In the genomic region with DNA sequence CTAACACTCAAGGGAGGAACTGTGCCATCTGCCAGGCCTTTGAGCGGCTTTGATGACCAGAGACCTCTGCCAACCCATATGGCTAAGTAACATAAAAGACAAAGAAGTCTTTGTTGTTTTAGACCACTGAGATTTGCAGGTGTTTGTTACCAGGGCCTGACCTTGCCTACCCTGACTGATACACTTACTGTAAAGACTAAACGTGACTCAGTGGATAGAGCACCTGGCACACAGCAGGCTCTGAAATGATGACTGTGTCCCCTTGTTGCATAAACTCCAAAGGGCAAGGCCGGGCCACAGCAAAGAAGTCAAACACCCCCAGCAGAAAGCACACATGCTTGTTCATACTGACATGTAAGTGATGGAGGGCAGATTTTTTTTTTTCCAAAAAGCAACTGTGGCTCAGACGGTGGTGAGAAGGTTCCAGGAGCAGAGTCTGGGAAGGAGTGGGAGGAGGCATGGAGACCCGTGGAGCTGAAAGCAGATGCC, we compare ENCODE assay signal across 20 cellular contexts. TPM values are rescaled to one million over a fixed set of nuclear protein-coding genes. Genes with fewer than 3 reads are reported as not detected.
A peak's percentile ranks its signal among the peaks of the same experiment; 100 is the strongest.
DNase-seq lines count a peak whose midpoint lies in the region; ATAC-seq and TF ChIP-seq lines count a peak whose summit lies in the region.
"Had no signal": no experiment of that assay in that cellular context is flagged by ENCODE, and none has a peak within 500 bp of the region (broad histone marks: within the 10 kb centered on the region; RNA-seq: fewer than 3 reads in every experiment).

No MANE protein-coding gene starts in this region.

- no peak for ATAC-seq in lower lobe of right lung
- ATAC-seq: A549, GM23338, HCT116, Right ventricle myocardium inferior had no signal

- intact Hi-C loops in lower lobe of right lung (cut with DNase I), result no loop called here

- no peak overlapping the region for H3K27ac ChIP-seq in lower lobe of right lung
- H3K27ac ChIP-seq in trophoblast cell (ENCODE audit: low read depth, low read length), result no peak overlapping the region
- H3K27ac ChIP-seq: A549, HL-60 had no signal

- TF ChIP-seq CTCF in brain (conservative IDR thresholded peaks at IDR 0.05), result no peak
- TF ChIP-seq CTCF in lower lobe of right lung (IDR thresholded peaks at IDR 0.05), result no peak

- H4K8ac ChIP-seq in trophoblast cell (ENCODE audit: low read depth, low read length), result no peak overlapping the region

- H3K4me3 ChIP-seq in lower lobe of right lung (no peak overlapping the region), trophoblast cell (ENCODE audit: low read depth, low read length) (no peak overlapping the region)
- H3K4me3 ChIP-seq: A549, GM23338 had no signal

- in situ Hi-C loops in G401 (cut with HindIII; ENCODE audit: low sequenced_read_pairs), result no loop called here

- H3K27me3 Mint-ChIP-seq in brain, result no peaks in the 10 kb centered on the region

- H2BK5ac ChIP-seq in trophoblast cell (ENCODE audit: low read depth, low read length, poor library complexity), result no peak overlapping the region

- no peak overlapping the region for H2BK120ac ChIP-seq in trophoblast cell (ENCODE audit: insufficient read depth, low read length, poor library complexity)

- H3K36me3 ChIP-seq in lower lobe of right lung (no peaks in the 10 kb centered on the region), trophoblast cell (ENCODE audit: control insufficient read depth in 1 of 2, insufficient read depth in 2 of 2, low read length in 2 of 2) (no peaks in the 10 kb centered on the region)
- H3K36me3 ChIP-seq: BE2C had no signal

- H3K4me2 ChIP-seq in trophoblast cell (ENCODE audit: low read length), result no peak overlapping the region
- H3K4me2 ChIP-seq: A549, GM23338 had no signal

- H3K79me1 ChIP-seq in trophoblast cell (ENCODE audit: low read length), result no peaks in the 10 kb centered on the region

- DNase-seq in G401 (ENCODE audit: low spot score), result peak; percentile 20
- DNase-seq in lower lobe of right lung, result peak; percentile 4
- peak; percentile 7 for DNase-seq in stimulated activated CD8-positive, alpha-beta memory T cell treated with anti-CD3 and anti-CD28 coated beads, Interleukin-4, amount 100 ng/mL, for 48 hours
- no peak for DNase-seq in activated naive CD4-positive, alpha-beta T cell (lab: John Stamatoyannopoulos, UW)
- DNase-seq in trophoblast cell, result no peak
- DNase-seq in NCI-H2081 treated with DMSO at 0.1 percent for 48 hours (lab: John Stamatoyannopoulos, UW), result no peak
- DNase-seq: BE2C, DMS79 treated with DMSO at 0.1 percent for 48 hours, KG1, NCI-H1105, NCI-H2029 treated with DMSO at 0.1 percent for 48 hours, NCI-H526 treated with DMSO at 0.1 percent for 48 hours had no signal

- no peak overlapping the region for H3K4ac ChIP-seq in trophoblast cell (ENCODE audit: low read depth, low read length)

- peak overlapping the region in 4 of 5 experiments; percentile 2 to 63 (median 26) for H3K27ac Mint-ChIP-seq in brain
- H3K27ac Mint-ChIP-seq: GM23338 had no signal

- H3K27me3 ChIP-seq in lower lobe of right lung (ENCODE audit: low read depth) (peaks cover 8% of the 10 kb centered on the region), trophoblast cell (ENCODE audit: insufficient read depth, low read length) (no peaks in the 10 kb centered on the region)
- H3K27me3 ChIP-seq: BE2C had no signal

- H3K23ac ChIP-seq in trophoblast cell (ENCODE audit: low read length), result no peak overlapping the region

- H2BK12ac ChIP-seq in trophoblast cell (ENCODE audit: low read length), result no peak overlapping the region

- no peaks in the 10 kb centered on the region for H3K79me2 ChIP-seq in trophoblast cell (ENCODE audit: control insufficient read depth, insufficient read depth, low read length, poor library complexity)

- no peaks in the 10 kb centered on the region for H3K36me3 Mint-ChIP-seq in brain

- no peak overlapping the region for H3K14ac ChIP-seq in trophoblast cell (ENCODE audit: low read length)

- H2AFZ ChIP-seq in trophoblast cell (ENCODE audit: insufficient read depth, low read length, poor library complexity), result no peak overlapping the region
- H2AFZ ChIP-seq: GM23338 had no signal

- H4K91ac ChIP-seq in trophoblast cell (ENCODE audit: low read depth, low read length), result no peak overlapping the region

- WGBS in trophoblast cell (ENCODE audit: extremely low coverage, insufficient coverage, insufficient read length), result no CpG with 5 or more reads among the region's 5 CpGs

- H3K9me3 ChIP-seq in lower lobe of right lung, result no peaks in the 10 kb centered on the region
- peaks cover 3% of the 10 kb centered on the region for H3K9me3 ChIP-seq in trophoblast cell (ENCODE audit: insufficient read depth, low read depth, low read length)
- H3K9me3 ChIP-seq: A549, BE2C had no signal

- H4K12ac ChIP-seq in trophoblast cell (ENCODE audit: low read depth, low read length), result no peak overlapping the region

- no peak overlapping the region for H3K18ac ChIP-seq in trophoblast cell (ENCODE audit: low read length)

- peaks cover 56% of the 10 kb centered on the region for H3K4me1 Mint-ChIP-seq in brain

- H3K4me3 Mint-ChIP-seq in brain, result no peak overlapping the region
- H3K4me3 Mint-ChIP-seq: GM23338 had no signal

- H2AK5ac ChIP-seq in trophoblast cell (ENCODE audit: low read length), result no peak overlapping the region

- H3K9ac ChIP-seq in trophoblast cell (ENCODE audit: low read length), result no peak overlapping the region

- no peaks in the 10 kb centered on the region for H3K4me1 ChIP-seq in lower lobe of right lung
- H3K4me1 ChIP-seq in trophoblast cell (ENCODE audit: control insufficient read depth in 1 of 2, insufficient read depth in 2 of 2, low read length in 2 of 2), result peaks cover 3% of the 10 kb centered on the region in 2 experiments
- H3K4me1 ChIP-seq: A549, BE2C had no signal

- peaks cover 0 to 10% (median 5%) of the 10 kb centered on the region in 5 experiments for H3K9me3 Mint-ChIP-seq in brain
- H3K9me3 Mint-ChIP-seq: GM23338 had no signal

RNA-seq across cellular contexts. Expression of a gene that starts 7.7 kb away (rescaled TPM):
- total RNA-seq in G401 (2014; rRNA removed; shearing (Covaris generic)), result not detected in 2 replicates
- polyA plus RNA-seq in brain (ENCODE audit: insufficient read depth, low read depth, low replicate concordance), result not detected
- not detected for total RNA-seq in lower lobe of right lung
- polyA plus RNA-seq in trophoblast cell (2013), result not detected in 2 replicates
- total RNA-seq: GM23338, HT-29, Right ventricle myocardium inferior, SK-MEL-5 had no signal
- polyA plus RNA-seq: A549, GM23338 had no signal

Comparison
In these comparisons a context has a peak if more than half of its experiments do, and no peak if none do; other contexts are left out.
1. DNase-seq: peak in G401 (single experiment), lower lobe of right lung (single experiment) and stimulated activated CD8-positive, alpha-beta memory T cell treated with anti-CD3 and anti-CD28 coated beads, Interleukin-4, amount 100 ng/mL, for 48 hours (single experiment); none in activated naive CD4-positive, alpha-beta T cell (0 of 4), trophoblast cell (0 of 2) and NCI-H2081 treated with DMSO at 0.1 percent for 48 hours (single experiment).